ENCODE assay signal across 1 cellular context in the genomic region with DNA sequence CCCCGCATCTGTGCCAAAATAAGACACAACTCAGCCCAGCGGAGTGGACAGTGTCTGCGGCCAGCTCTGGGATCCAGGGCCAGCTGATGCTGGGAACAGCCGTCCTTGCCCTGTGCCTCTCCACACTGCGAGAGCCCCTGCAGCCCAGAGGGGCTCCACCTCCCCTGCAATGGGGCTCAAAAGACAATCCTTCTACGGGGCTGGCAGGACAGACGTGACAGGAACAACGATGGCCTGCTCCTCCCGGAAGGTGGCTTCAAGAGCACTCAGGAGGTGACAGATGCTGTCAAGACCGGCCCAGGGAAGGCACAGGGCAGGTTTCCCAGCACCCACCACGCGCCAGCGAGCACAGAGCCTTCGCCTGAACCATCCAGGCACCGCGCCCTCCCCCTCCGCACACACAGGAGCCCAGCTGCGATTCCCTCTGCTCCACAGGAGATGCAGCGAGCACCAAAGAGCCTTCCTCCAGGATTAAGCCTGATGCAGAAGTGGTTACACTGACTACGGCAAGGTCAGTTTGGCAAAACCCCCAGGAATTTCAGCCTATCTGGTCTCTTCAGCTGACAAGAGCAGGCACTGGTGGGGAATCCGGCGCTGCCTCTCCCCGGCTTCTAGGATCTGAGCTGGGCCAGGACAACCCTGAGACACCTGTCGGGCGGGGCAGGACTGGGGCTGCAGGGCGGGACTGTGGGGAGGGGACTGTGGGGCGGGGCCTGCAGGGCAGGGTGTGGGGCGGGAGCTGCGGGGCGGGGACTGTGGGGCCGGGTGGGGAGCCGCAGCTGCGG.
TF ChIP-seq lines count a peak whose summit lies in the region.

No MANE protein-coding gene starts in this region.

TF ChIP-seq in HepG2, 621 proteins besides CTCF, POLR2A, EP300 and RAD21 (continued from another document):
- TF ChIP-seq THAP8 (CRISPR knock-in tag; IDR thresholded peaks at IDR 0.05; ENCODE audit: borderline replicate concordance) (no peak), AGO2 (optimal IDR thresholded peaks at IDR 0.05; ENCODE audit: low read depth, low read length) (peak; percentile 80), CENPT (CRISPR knock-in tag; IDR thresholded peaks at IDR 0.05; ENCODE audit: low read depth) (no peak), ZNF503 (CRISPR knock-in tag; IDR thresholded peaks at IDR 0.05) (no peak), RELA (CRISPR knock-in tag; IDR thresholded peaks at IDR 0.05) (no peak), PRMT3 (CRISPR knock-in tag; IDR thresholded peaks at IDR 0.05; ENCODE audit: borderline replicate concordance, low read depth) (no peak), E2F1 (CRISPR knock-in tag; IDR thresholded peaks at IDR 0.05) (no peak), FOSL2 (CRISPR knock-in tag; IDR thresholded peaks at IDR 0.05) (no peak), ZNF331 (CRISPR knock-in tag; IDR thresholded peaks at IDR 0.05) (no peak), ZBTB7A (CRISPR knock-in tag; IDR thresholded peaks at IDR 0.05) (no peak), ZNF816 (CRISPR knock-in tag; IDR thresholded peaks at IDR 0.05; ENCODE audit: borderline replicate concordance) (no peak), SP4 (CRISPR knock-in tag; IDR thresholded peaks at IDR 0.05) (peak; percentile 1; the same call in 1 of the 2 replicates), SOX13 (IDR thresholded peaks at IDR 0.05) (no peak), SOX13 (CRISPR knock-in tag; conservative IDR thresholded peaks at IDR 0.05 in 1 of 2, IDR thresholded peaks at IDR 0.05 in 1 of 2) (no peak), ZNF326 (CRISPR knock-in tag; IDR thresholded peaks at IDR 0.05; ENCODE audit: borderline replicate concordance) (no peak), ZMYM4 (CRISPR knock-in tag; IDR thresholded peaks at IDR 0.05) (peak; percentile 5; the same call in 1 of the 2 replicates), AKAP8 (CRISPR knock-in tag; IDR thresholded peaks at IDR 0.05) (0 out of 2 replicates have a peak, but pooled peaks have one; percentile 13), ZBTB7B (CRISPR knock-in tag; IDR thresholded peaks at IDR 0.05) (0 out of 2 replicates have a peak, but pooled peaks have one; percentile 3), ZNF407 (CRISPR knock-in tag; IDR thresholded peaks at IDR 0.05; ENCODE audit: not compliant biosample characterization) (peak; percentile 67), ZSCAN25 (CRISPR knock-in tag; IDR thresholded peaks at IDR 0.05) (no peak), ZFP62 (CRISPR knock-in tag; IDR thresholded peaks at IDR 0.05) (no peak)
- TF ChIP-seq, protein P1, sequence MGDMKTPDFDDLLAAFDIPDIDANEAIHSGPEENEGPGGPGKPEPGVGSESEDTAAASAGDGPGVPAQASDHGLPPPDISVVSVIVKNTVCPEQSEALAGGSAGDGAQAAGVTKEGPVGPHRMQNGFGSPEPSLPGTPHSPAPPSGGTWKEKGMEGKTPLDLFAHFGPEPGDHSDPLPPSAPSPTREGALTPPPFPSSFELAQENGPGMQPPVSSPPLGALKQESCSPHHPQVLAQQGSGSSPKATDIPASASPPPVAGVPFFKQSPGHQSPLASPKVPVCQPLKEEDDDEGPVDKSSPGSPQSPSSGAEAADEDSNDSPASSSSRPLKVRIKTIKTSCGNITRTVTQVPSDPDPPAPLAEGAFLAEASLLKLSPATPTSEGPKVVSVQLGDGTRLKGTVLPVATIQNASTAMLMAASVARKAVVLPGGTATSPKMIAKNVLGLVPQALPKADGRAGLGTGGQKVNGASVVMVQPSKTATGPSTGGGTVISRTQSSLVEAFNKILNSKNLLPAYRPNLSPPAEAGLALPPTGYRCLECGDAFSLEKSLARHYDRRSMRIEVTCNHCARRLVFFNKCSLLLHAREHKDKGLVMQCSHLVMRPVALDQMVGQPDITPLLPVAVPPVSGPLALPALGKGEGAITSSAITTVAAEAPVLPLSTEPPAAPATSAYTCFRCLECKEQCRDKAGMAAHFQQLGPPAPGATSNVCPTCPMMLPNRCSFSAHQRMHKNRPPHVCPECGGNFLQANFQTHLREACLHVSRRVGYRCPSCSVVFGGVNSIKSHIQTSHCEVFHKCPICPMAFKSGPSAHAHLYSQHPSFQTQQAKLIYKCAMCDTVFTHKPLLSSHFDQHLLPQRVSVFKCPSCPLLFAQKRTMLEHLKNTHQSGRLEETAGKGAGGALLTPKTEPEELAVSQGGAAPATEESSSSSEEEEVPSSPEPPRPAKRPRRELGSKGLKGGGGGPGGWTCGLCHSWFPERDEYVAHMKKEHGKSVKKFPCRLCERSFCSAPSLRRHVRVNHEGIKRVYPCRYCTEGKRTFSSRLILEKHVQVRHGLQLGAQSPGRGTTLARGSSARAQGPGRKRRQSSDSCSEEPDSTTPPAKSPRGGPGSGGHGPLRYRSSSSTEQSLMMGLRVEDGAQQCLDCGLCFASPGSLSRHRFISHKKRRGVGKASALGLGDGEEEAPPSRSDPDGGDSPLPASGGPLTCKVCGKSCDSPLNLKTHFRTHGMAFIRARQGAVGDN (CRISPR knock-in tag; IDR thresholded peaks at IDR 0.05): peak; percentile 66; the same call in 1 of the 2 replicates
